In the genomic region with DNA sequence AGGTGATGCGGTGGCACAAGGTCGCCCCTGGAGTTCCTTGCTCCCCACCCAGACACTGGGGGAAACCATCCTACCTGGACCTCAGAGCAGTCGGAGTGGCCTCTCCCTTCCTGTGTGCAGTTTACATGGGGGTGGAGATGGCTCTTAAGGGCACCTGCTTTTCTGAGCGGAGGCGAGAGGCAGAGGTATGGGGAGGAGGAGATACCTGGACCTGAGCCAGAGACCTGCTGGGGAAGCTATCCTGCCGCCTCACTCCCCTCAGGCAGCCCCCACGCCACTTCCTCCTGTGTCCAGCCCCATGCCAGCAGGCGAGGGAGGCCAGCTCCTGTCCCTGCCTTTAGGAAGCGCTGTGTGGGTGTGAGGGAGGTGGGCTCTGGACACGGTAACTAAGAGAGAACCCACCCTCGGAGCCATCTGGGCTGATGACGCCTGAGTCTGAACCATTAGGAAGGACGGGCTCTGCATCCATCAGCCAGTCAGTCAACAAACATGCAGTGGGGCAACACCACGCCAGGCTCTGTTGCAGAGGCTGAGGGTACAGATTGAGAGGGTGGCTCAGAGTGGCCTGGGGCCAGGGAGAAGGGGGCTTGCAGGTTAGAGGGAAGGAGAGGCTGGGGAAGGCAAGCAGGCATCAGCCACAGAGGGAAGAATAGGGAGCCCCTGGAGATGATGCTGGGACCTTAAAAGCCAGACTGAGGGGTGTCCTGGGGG, we compare ENCODE assay signal across 8 cellular contexts. TPM values are rescaled to one million over a fixed set of nuclear protein-coding genes. Genes with fewer than 3 reads are reported as not detected.
A peak's percentile ranks its signal among the peaks of the same experiment; 100 is the strongest.
DNase-seq lines count a peak whose midpoint lies in the region; ATAC-seq and FAIRE-seq lines count a peak whose summit lies in the region.

No MANE protein-coding gene starts in this region.

- intact Hi-C loops in Right ventricle myocardium superior (cut with DNase I): no loop called here

- DNase-seq in activated CD4-positive, CD25-positive, alpha-beta regulatory T cell treated with anti-CD3 and anti-CD28 coated beads, Interleukin-2, amount 50 U/mL, for 16 hours (ENCODE audit: low read depth, low spot score): peak; percentile 25
- DNase-seq in NCI-H2196 treated with DMSO at 0.1 percent for 48 hours (lab: John Stamatoyannopoulos, UW; ENCODE audit: unreplicated experiment) (peak; percentile 46), activated T-cell treated with anti-CD3 and anti-CD28 coated beads for 24 hours (ENCODE audit: low read depth) (peak; percentile 28), Right ventricle myocardium superior (peak; percentile 64), RCC 7860 (ENCODE audit: low spot score) (no peak), 8988T (no peak)
- DNase-seq in stimulated activated CD4-positive, alpha-beta T cell treated with anti-CD3 and anti-CD28 coated beads, Interleukin-15, amount 100 ng/mL, for 24 hours: peak; percentile 60

- FAIRE-seq in RCC 7860 (lab: Jason Lieb, UNC): no peak

- ATAC-seq in activated CD4-positive, CD25-positive, alpha-beta regulatory T cell treated with anti-CD3 and anti-CD28 coated beads, Interleukin-2, amount 50 U/mL, for 24 hours: no peak
- no peak for ATAC-seq in Right ventricle myocardium superior (ENCODE audit: poor library complexity)

RNA-seq across cellular contexts. Expression of a gene that starts 1.2 kb away (rescaled TPM):
- total RNA-seq in Right ventricle myocardium superior: 8.4 TPM

RNA-seq across cellular contexts. Expression of a gene that starts 8.9 kb away (rescaled TPM):
- total RNA-seq in Right ventricle myocardium superior: 48.7 TPM

RNA-seq across cellular contexts. Expression of a gene that starts 9.1 kb away (rescaled TPM):
- 16.2 TPM for total RNA-seq in Right ventricle myocardium superior

RNA-seq across cellular contexts. Expression of a gene that starts 14.5 kb away (rescaled TPM):
- 3.3 TPM for total RNA-seq in Right ventricle myocardium superior

Comparison
In these comparisons a context has a peak if more than half of its experiments do, and no peak if none do; other contexts are left out.
1. DNase-seq: peak in activated CD4-positive, CD25-positive, alpha-beta regulatory T cell treated with anti-CD3 and anti-CD28 coated beads, Interleukin-2, amount 50 U/mL, for 16 hours (single experiment), NCI-H2196 treated with DMSO at 0.1 percent for 48 hours (single experiment), activated T-cell treated with anti-CD3 and anti-CD28 coated beads for 24 hours (single experiment), Right ventricle myocardium superior (single experiment) and stimulated activated CD4-positive, alpha-beta T cell treated with anti-CD3 and anti-CD28 coated beads, Interleukin-15, amount 100 ng/mL, for 24 hours (single experiment); none in RCC 7860 (single experiment) and 8988T (single experiment).